In the genomic region with DNA sequence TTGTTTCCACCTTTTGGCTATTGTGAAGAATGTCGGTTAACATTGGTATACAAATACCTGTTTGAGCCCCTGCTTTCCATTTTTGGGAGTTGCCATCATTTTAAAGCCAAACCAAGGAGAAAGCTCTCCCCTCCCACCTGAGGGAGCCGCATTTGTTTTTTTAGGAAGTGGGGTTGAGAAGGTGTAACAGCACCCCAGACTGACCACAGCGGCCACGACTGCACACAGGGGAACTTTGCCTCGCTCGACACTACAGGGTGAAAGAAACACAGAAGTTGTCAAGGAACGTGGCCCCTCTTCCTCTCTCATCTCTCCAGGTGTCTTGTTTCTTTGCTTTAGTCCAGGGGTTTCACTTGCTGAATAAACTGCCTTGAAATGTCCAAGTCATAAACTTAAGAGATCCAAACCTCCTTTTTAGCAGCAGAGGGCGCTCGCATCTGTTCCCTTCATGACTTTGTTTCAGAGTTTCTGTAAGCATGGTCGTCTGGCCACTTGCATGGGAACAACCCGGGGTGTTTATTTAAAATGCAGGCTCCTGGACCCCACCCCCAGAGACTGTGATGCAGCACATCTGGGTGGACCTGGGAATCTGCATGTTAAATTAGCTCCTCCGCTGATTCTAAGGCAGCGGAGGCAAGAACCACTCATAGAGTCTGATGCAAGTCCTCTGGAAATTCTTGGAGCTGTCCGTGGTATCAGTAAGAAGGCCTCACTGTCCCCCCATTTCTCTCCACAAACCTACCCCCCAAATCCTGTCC, we compare ENCODE assay signal across 8 cellular contexts. TPM values are rescaled to one million over a fixed set of nuclear protein-coding genes. Genes with fewer than 3 reads are reported as not detected.
A peak's percentile ranks its signal among the peaks of the same experiment; 100 is the strongest.
DNase-seq lines count a peak whose midpoint lies in the region; ATAC-seq and TF ChIP-seq lines count a peak whose summit lies in the region.

No MANE protein-coding gene starts in this region.

- no peak overlapping the region; the same call in 1 of the 2 replicates for H3K4me2 ChIP-seq in KMS-11

- no peak overlapping the region for H3K27ac ChIP-seq in KMS-11

- DNase-seq in Daoy (ENCODE audit: low read depth) = peak; percentile 65
- DNase-seq in SW480 (ENCODE audit: low spot score) = peak; percentile 66
- DNase-seq in astrocyte of the cerebellum (ENCODE audit: low read depth) = peak; percentile 41
- DNase-seq in islet precursor cell = peak; percentile 74
- peak; percentile 36 to 37 for DNase-seq in stimulated activated CD4-positive, alpha-beta T cell treated with anti-CD3 and anti-CD28 coated beads, Interleukin-4, amount 100 ng/mL, for 4 hours

- no peak overlapping the region for H3K9ac ChIP-seq in KMS-11

- in situ Hi-C loops in astrocyte of the cerebellum (cut with HindIII; ENCODE audit: low sequenced_read_pairs) = no loop called here

- TF ChIP-seq CTCF in KMS-11 (conservative IDR thresholded peaks at IDR 0.05; ENCODE audit: low read depth, low read length) (peak; percentile 86), astrocyte of the cerebellum (IDR thresholded peaks at IDR 0.05; ENCODE audit: low read depth, low read length, missing control alignments) (peak; percentile 79)

- no peaks in the 10 kb centered on the region for H4K20me1 ChIP-seq in KMS-11 (ENCODE audit: insufficient read depth)

- H3K4me3 ChIP-seq in KMS-11 (IDR thresholded peaks at IDR 0.05; ENCODE audit: insufficient read depth, low read depth, low read length) (no peak overlapping the region), astrocyte of the cerebellum (ENCODE audit: low read depth, low read length) (no peak overlapping the region)

- H3K27me3 ChIP-seq in KMS-11 (ENCODE audit: insufficient read depth, low read depth) = peaks cover 6% of the 10 kb centered on the region; the same call in 1 of the 2 replicates

- peaks cover 8% of the 10 kb centered on the region; the same call in 1 of the 2 replicates for H3K79me2 ChIP-seq in KMS-11 (ENCODE audit: insufficient read depth, low read depth)

- no peaks in the 10 kb centered on the region for H3K36me3 ChIP-seq in KMS-11 (ENCODE audit: insufficient read depth)

- peaks cover 13% of the 10 kb centered on the region for H3K4me1 ChIP-seq in KMS-11 (ENCODE audit: low read depth, poor library complexity, severe bottlenecking)

- no peak overlapping the region for H2AFZ ChIP-seq in KMS-11 (ENCODE audit: low read depth)

- ATAC-seq in GM19035 (IDR thresholded peaks at IDR 0.05; ENCODE audit: unreplicated experiment) (no peak), HG03378 (IDR thresholded peaks at IDR 0.05; ENCODE audit: unreplicated experiment) (no peak)

RNA-seq across cellular contexts. Expression of gene TTLL11, which starts 2.1 kb away (rescaled TPM):
- total RNA-seq in Daoy (2014; rRNA removed; shearing (Covaris generic)) = 3.5 and 5.6 TPM in 2 replicates
